In the genomic region with DNA sequence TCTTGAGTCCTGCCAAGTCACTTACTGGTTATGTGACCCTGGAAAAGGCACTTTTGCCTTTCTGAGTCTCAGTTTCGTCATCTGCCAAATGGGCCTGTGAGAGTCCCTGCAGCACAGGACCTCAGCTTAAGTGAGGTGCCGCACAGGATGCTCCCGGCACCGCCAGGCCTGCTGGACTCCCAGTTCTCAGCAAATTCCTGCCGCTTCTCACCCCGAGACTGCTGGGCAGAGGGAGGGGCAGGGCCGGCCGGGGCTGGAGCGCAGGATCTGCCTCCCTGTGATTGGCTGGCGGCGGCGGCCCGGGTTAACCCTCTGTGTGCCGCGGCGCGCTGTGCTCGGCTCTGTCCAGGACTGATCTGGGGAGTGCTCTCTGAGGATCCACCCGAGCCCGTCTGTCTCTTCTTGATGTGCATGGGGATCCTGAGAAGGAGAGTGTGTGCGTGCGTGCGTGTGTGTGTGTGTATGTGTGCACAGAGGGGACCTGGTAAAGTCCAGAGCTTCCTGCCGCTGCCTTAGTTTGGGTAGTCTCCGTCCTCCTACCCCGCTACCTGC, we compare ENCODE assay signal across 7 cellular contexts. TPM values are rescaled to one million over a fixed set of nuclear protein-coding genes. Genes with fewer than 3 reads are reported as not detected.
A peak's percentile ranks its signal among the peaks of the same experiment; 100 is the strongest.
DNase-seq lines count a peak whose midpoint lies in the region; ATAC-seq and TF ChIP-seq lines count a peak whose summit lies in the region.

No MANE protein-coding gene starts in this region.

- in situ Hi-C loops in G401 (cut with HindIII; ENCODE audit: low sequenced_read_pairs) = no loop called here
- in situ Hi-C loops in SK-MEL-5 (cut with HindIII; ENCODE audit: low pct_unique_long_range_greater_than_20kb, low sequenced_read_pairs) = no loop called here

- peak overlapping the region in 37 of 59 donors; percentile 2 to 84 (median 66) for H3K27ac ChIP-seq in dorsolateral prefrontal cortex
- H3K27ac ChIP-seq in liver (ENCODE audit: low read depth in 1 of 2, low read length in 2 of 2) = peak overlapping the region; percentile 32 to 71

- H3K9me3 Mint-ChIP-seq in stimulated activated naive CD8-positive, alpha-beta T cell treated with anti-CD3 and anti-CD28 coated beads, Interleukin-15, amount 100 ng/mL, for 72 hours = no peaks in the 10 kb centered on the region

- peaks cover 25 to 47% (median 34%) of the 10 kb centered on the region in 4 donors for H3K36me3 ChIP-seq in liver (ENCODE audit: control insufficient read depth in 4 of 4, insufficient read depth in 3 of 4, low read depth in 1 of 4, low read length in 3 of 4)

- peak overlapping the region; percentile 86 to 94 for H3K4me3 Mint-ChIP-seq in stimulated activated naive CD8-positive, alpha-beta T cell treated with anti-CD3 and anti-CD28 coated beads, Interleukin-15, amount 100 ng/mL, for 72 hours

- H3K9me3 ChIP-seq in liver (ENCODE audit: control insufficient read depth in 4 of 4, low read length in 3 of 4) = no peaks in the 10 kb centered on the region

- H3K27ac Mint-ChIP-seq in stimulated activated naive CD8-positive, alpha-beta T cell treated with anti-CD3 and anti-CD28 coated beads, Interleukin-15, amount 100 ng/mL, for 72 hours = peak overlapping the region in 1 of 2 donors; percentile 91

- H3K27me3 ChIP-seq in dorsolateral prefrontal cortex (no peaks in the 10 kb centered on the region), liver (ENCODE audit: control insufficient read depth in 4 of 4, insufficient read depth in 4 of 4, low read length in 3 of 4) (no peaks in the 10 kb centered on the region)

- peak overlapping the region; percentile 37 to 74 (median 62) for H3K4me3 ChIP-seq in dorsolateral prefrontal cortex
- H3K4me3 ChIP-seq in liver (ENCODE audit: low read depth in 1 of 3, low read length in 3 of 3) = peak overlapping the region; percentile 59 to 71 (median 69)

- H3K27me3 Mint-ChIP-seq in stimulated activated naive CD8-positive, alpha-beta T cell treated with anti-CD3 and anti-CD28 coated beads, Interleukin-15, amount 100 ng/mL, for 72 hours = no peaks in the 10 kb centered on the region

- peak; percentile 87 for DNase-seq in G401 (ENCODE audit: low spot score)
- peak; percentile 64 for DNase-seq in SK-MEL-5 (ENCODE audit: low read depth, low spot score)
- DNase-seq in dorsolateral prefrontal cortex = peak in 8 of 10 donors; percentile 49 to 91 (median 72)
- no peak for DNase-seq in stimulated activated naive CD8-positive, alpha-beta T cell treated with anti-CD3 and anti-CD28 coated beads, Interleukin-15, amount 100 ng/mL, for 72 hours

- intact Hi-C loops in dorsolateral prefrontal cortex (cut with DNase I) = loop anchor here (1.0 to 5.0 kb wide), 5 partner anchors 17 to 115 kb away; partner anchors contain the start of gene PSMD9 (in 1 of the 2)

- ATAC-seq in HG02852 (IDR thresholded peaks at IDR 0.05; ENCODE audit: unreplicated experiment) = peak; percentile 23
- peak; percentile 62 for ATAC-seq in stimulated activated naive CD8-positive, alpha-beta T cell treated with anti-CD3 and anti-CD28 coated beads, Interleukin-15, amount 100 ng/mL, for 72 hours
- no peak for ATAC-seq in GM19467 (IDR thresholded peaks at IDR 0.05; ENCODE audit: unreplicated experiment)

- WGBS in liver = 9% methylated on average over 26 of the region's 26 CpGs

- H3K4me1 Mint-ChIP-seq in stimulated activated naive CD8-positive, alpha-beta T cell treated with anti-CD3 and anti-CD28 coated beads, Interleukin-15, amount 100 ng/mL, for 72 hours = peaks cover 67% of the 10 kb centered on the region

- H3K9ac ChIP-seq in liver (ENCODE audit: low read depth in 1 of 2, low read length in 2 of 2) = peak overlapping the region in 1 of 2 donors; percentile 12

- TF ChIP-seq CTCF in dorsolateral prefrontal cortex (IDR thresholded peaks at IDR 0.05 in 54 of 56, conservative IDR thresholded peaks at IDR 0.05 in 2 of 56; ENCODE audit: low read depth in 1 of 56, partially characterized antibody in 56 of 56) (peak in 39 of 56 donors; percentile 1 to 68 (median 29)), liver (IDR thresholded peaks at IDR 0.05; ENCODE audit: low read depth, low read length, missing input control) (no peak)

- peaks cover 9 to 58% (median 41%) of the 10 kb centered on the region in 4 donors for H3K4me1 ChIP-seq in liver (ENCODE audit: control insufficient read depth in 4 of 4, insufficient read depth in 4 of 4, low read length in 3 of 4)

- TF ChIP-seq RAD21 in liver (IDR thresholded peaks at IDR 0.05) = no peak

TF ChIP-seq in liver, 16 proteins besides CTCF, POLR2A, EP300 and RAD21 (continues in another document):
- no peak for TF ChIP-seq REST (IDR thresholded peaks at IDR 0.05)
- TF ChIP-seq HNF4G (IDR thresholded peaks at IDR 0.05) = no peak
- TF ChIP-seq MAX (IDR thresholded peaks at IDR 0.05) = no peak
- no peak for TF ChIP-seq GABPA (IDR thresholded peaks at IDR 0.05 in 1 of 2, conservative IDR thresholded peaks at IDR 0.05 in 1 of 2)
- TF ChIP-seq YY1 (IDR thresholded peaks at IDR 0.05) = no peak
- TF ChIP-seq SP1 (IDR thresholded peaks at IDR 0.05) = no peak
- TF ChIP-seq, protein P1, sequence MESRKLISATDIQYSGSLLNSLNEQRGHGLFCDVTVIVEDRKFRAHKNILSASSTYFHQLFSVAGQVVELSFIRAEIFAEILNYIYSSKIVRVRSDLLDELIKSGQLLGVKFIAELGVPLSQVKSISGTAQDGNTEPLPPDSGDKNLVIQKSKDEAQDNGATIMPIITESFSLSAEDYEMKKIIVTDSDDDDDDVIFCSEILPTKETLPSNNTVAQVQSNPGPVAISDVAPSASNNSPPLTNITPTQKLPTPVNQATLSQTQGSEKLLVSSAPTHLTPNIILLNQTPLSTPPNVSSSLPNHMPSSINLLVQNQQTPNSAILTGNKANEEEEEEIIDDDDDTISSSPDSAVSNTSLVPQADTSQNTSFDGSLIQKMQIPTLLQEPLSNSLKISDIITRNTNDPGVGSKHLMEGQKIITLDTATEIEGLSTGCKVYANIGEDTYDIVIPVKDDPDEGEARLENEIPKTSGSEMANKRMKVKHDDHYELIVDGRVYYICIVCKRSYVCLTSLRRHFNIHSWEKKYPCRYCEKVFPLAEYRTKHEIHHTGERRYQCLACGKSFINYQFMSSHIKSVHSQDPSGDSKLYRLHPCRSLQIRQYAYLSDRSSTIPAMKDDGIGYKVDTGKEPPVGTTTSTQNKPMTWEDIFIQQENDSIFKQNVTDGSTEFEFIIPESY (IDR thresholded peaks at IDR 0.05) = no peak
- TF ChIP-seq FOXA2 (IDR thresholded peaks at IDR 0.05) = no peak
- TF ChIP-seq TAF1 (conservative IDR thresholded peaks at IDR 0.05) = no peak
- TF ChIP-seq HNF4A (conservative IDR thresholded peaks at IDR 0.05) = no peak
- no peak for TF ChIP-seq JUND (IDR thresholded peaks at IDR 0.05)
- TF ChIP-seq FOXA1 (IDR thresholded peaks at IDR 0.05) = no peak
- no peak for TF ChIP-seq RXRA (IDR thresholded peaks at IDR 0.05)
- TF ChIP-seq EGR1 (IDR thresholded peaks at IDR 0.05; ENCODE audit: low read depth in 2 of 2) = no peak

RNA-seq across cellular contexts. Expression of gene SETD1B, which starts 8.6 kb away (rescaled TPM):
- 0.62 and 2.8 TPM in 2 replicates for total RNA-seq in G401 (2014; rRNA removed; shearing (Covaris generic))
- total RNA-seq in SK-MEL-5 (2014; rRNA removed; shearing (Covaris generic)) = 2.0 TPM in 2 replicates
- polyA plus RNA-seq in SK-MEL-5 (2015; cell fraction: cytosol; rRNA removed) = 10.4 and 14.4 TPM in 2 replicates
- 9.5 and 10.0 TPM in 2 replicates for polyA plus RNA-seq in SK-MEL-5 (2015; cell fraction: nucleus; rRNA removed)
- 10 to 100 TPM; 15.5 to 29.9 (median 23.0) TPM for total RNA-seq in dorsolateral prefrontal cortex
- total RNA-seq in liver = 1 to 10 TPM; 4.3 to 7.9 TPM
- polyA plus RNA-seq in liver = 1 to 10 TPM; 1.8 to 5.8 TPM

RNA-seq across cellular contexts. Expression of gene RHOF, which starts 18.9 kb away (rescaled TPM):
- 35.3 and 46.6 TPM in 2 replicates for total RNA-seq in G401 (2014; rRNA removed; shearing (Covaris generic))
- total RNA-seq in SK-MEL-5 (2014; rRNA removed; shearing (Covaris generic)) = 5.3 and 5.7 TPM in 2 replicates
- 10.6 and 14.6 TPM in 2 replicates for polyA plus RNA-seq in SK-MEL-5 (2015; cell fraction: cytosol; rRNA removed)
- 41.4 and 61.9 TPM in 2 replicates for polyA plus RNA-seq in SK-MEL-5 (2015; cell fraction: nucleus; rRNA removed)
- total RNA-seq in dorsolateral prefrontal cortex = 10 to 100 TPM; 18.1 to 42.5 (median 27.4) TPM
- 1 to 10 TPM; 5.9 to 7.0 TPM for total RNA-seq in liver
- polyA plus RNA-seq in liver = 1 to 10 TPM in 1 of 2 donors, under 1 TPM in 1; 0.97 to 1.1 TPM

RNA-seq across cellular contexts. Expression of gene HPD, which starts 46.3 kb away (rescaled TPM):
- 16.2 and 20.0 TPM in 2 replicates for total RNA-seq in G401 (2014; rRNA removed; shearing (Covaris generic))
- not detected in 2 replicates for total RNA-seq in SK-MEL-5 (2014; rRNA removed; shearing (Covaris generic))
- polyA plus RNA-seq in SK-MEL-5 (2015; cell fraction: cytosol; rRNA removed) = 0.07 TPM in 1 of 2 replicates, not detected in the other
- polyA plus RNA-seq in SK-MEL-5 (2015; cell fraction: nucleus; rRNA removed) = not detected in 2 replicates
- total RNA-seq in dorsolateral prefrontal cortex = under 1 TPM in 19 of 120 experiments, not detected in 101; 0.29 to 0.94 (median 0.41) TPM
- total RNA-seq in liver = 100 to 1,000 TPM in 1 of 2 donors, 10 to 100 TPM in 1; 31.3 to 620 TPM
- 100 to 1,000 TPM; 397 to 812 TPM for polyA plus RNA-seq in liver

Comparison
In these comparisons a context has a peak if more than half of its experiments do, and no peak if none do; other contexts are left out.
1. DNase-seq: peak in G401 (single experiment), SK-MEL-5 (single experiment) and dorsolateral prefrontal cortex (8 of 10); none in stimulated activated naive CD8-positive, alpha-beta T cell treated with anti-CD3 and anti-CD28 coated beads, Interleukin-15, amount 100 ng/mL, for 72 hours (0 of 2).